1 cellular context compared by ENCODE assay signal in genomic region chr1:186873687-186874086, GRCh38.
TF ChIP-seq lines count a peak whose summit lies in the region.

No MANE protein-coding gene starts in this region.

TF ChIP-seq in neural cell, 6 proteins besides CTCF, POLR2A, EP300 and RAD21 (continued from another document):
- TF ChIP-seq REST (IDR thresholded peaks at IDR 0.05; ENCODE audit: borderline replicate concordance) (no peak), MXI1 (conservative IDR thresholded peaks at IDR 0.05; ENCODE audit: poor library complexity, severe bottlenecking) (no peak)
